Comparison of ENCODE assay signal across 15 cellular contexts in genomic region chr7:100901921-100902332, GRCh38. TPM values are rescaled to one million over a fixed set of nuclear protein-coding genes. Genes with fewer than 3 reads are reported as not detected.
"Had no signal": no experiment of that assay in that cellular context is flagged by ENCODE, and none has a peak within 500 bp of the region (broad histone marks: within the 10 kb centered on the region; RNA-seq: fewer than 3 reads in every experiment).

No MANE protein-coding gene starts in this region.

- ATAC-seq: activated CD8-positive, alpha-beta T cell treated with anti-CD3 and anti-CD28 coated beads for 36 hours; activated T-cell treated with anti-CD3 and anti-CD28 coated beads, Interleukin-2, amount 50 U/mL, for 72 hours; lower lobe of right lung; naive thymus-derived CD4-positive, alpha-beta T cell had no signal

- DNase-seq: activated CD8-positive, alpha-beta memory T cell treated with anti-CD3 and anti-CD28 coated beads, Interleukin-2, amount 50 U/mL, for 4 hours; activated CD8-positive, alpha-beta T cell treated with anti-CD3 and anti-CD28 coated beads for 36 hours; activated gamma-delta T cell treated with Interleukin-2 at 50 U/mL for 16 hours; activated naive CD8-positive, alpha-beta T cell treated with anti-CD3 and anti-CD28 coated beads for 36 hours; activated T-cell treated with anti-CD3 and anti-CD28 coated beads, Interleukin-2, amount 50 U/mL, for 72 hours; brain microvascular endothelial cell; endodermal cell; erythroblast; hypothalamus; kidney glomerular epithelial cell; lower lobe of right lung; naive thymus-derived CD4-positive, alpha-beta T cell; T-helper 9 cell; thyroid gland had no signal

RNA-seq across cellular contexts. Expression of gene MUC3A, which starts 47.4 kb away (rescaled TPM):
- total RNA-seq: activated CD8-positive, alpha-beta T cell treated with anti-CD3 and anti-CD28 coated beads for 36 hours; activated naive CD8-positive, alpha-beta T cell treated with anti-CD3 and anti-CD28 coated beads for 36 hours; activated T-cell treated with anti-CD3 and anti-CD28 coated beads, Interleukin-2, amount 50 U/mL, for 72 hours; naive thymus-derived CD4-positive, alpha-beta T cell; smooth muscle cell had no signal
